In genomic region chr9:96020300-96020821, GRCh38 we compare ENCODE assay signal across 9 cellular contexts.
DNase-seq lines count a peak whose midpoint lies in the region.
"Had no signal": no experiment of that assay in that cellular context is flagged by ENCODE, and none has a peak within 500 bp of the region (broad histone marks: within the 10 kb centered on the region; RNA-seq: fewer than 3 reads in every experiment).

No MANE protein-coding gene starts in this region.

- H3K4me3 ChIP-seq in GM23248 (peak overlapping the region; percentile 78), iPS-18a (ENCODE audit: low read length) (peak overlapping the region; percentile 61), skeletal muscle tissue (ENCODE audit: low read length in 3 of 3) (peak overlapping the region; percentile 51 to 63 (median 61))

- H3K36me3 ChIP-seq in GM23248 (ENCODE audit: low read depth) (no peaks in the 10 kb centered on the region), iPS-18a (ENCODE audit: control insufficient read depth, low read depth, low read length) (peaks cover 4% of the 10 kb centered on the region), skeletal muscle tissue (ENCODE audit: control insufficient read depth in 3 of 3, insufficient read depth in 3 of 3, low read length in 3 of 3) (peaks cover 3 to 8% (median 4%) of the 10 kb centered on the region in 3 donors)

- H3K9me3 ChIP-seq in GM23248 (ENCODE audit: low read depth) = no peaks in the 10 kb centered on the region
- no peaks in the 10 kb centered on the region for H3K9me3 ChIP-seq in iPS-18a (ENCODE audit: control insufficient read depth, low read depth, low read length)
- no peaks in the 10 kb centered on the region for H3K9me3 ChIP-seq in skeletal muscle tissue (ENCODE audit: control insufficient read depth in 3 of 3, low read length in 3 of 3)

- H3K4me1 Mint-ChIP-seq in activated T-helper 2 cell treated with anti-CD3 and anti-CD28 coated beads, Interferon-gamma antibody, Interleukin-2, Interleukin-4, amounts not matched to agents 10 μg/mL and 5 μg/mL and 100 μg/mL, durations not matched to agents 14 hours and 24 hours and 36 hours (ENCODE audit: low read depth) = peaks cover 73% of the 10 kb centered on the region

- peak overlapping the region; percentile 67 for H3K4me3 Mint-ChIP-seq in activated T-helper 2 cell treated with anti-CD3 and anti-CD28 coated beads, Interferon-gamma antibody, Interleukin-2, Interleukin-4, amounts not matched to agents 10 μg/mL and 5 μg/mL and 100 μg/mL, durations not matched to agents 14 hours and 24 hours and 36 hours (ENCODE audit: low read depth)

- H4K20me1 ChIP-seq in GM23248 (ENCODE audit: insufficient read depth) = no peaks in the 10 kb centered on the region; the same call in 1 of the 2 replicates

- WGBS in GM23248 (ENCODE audit: low coverage in 1 of 2, low lambda C conversion rate in 2 of 2, missing lambda C conversion rate in 2 of 2), 2 experiments = 63 to 64% methylated on average over 13 of the region's 13 CpGs

- H3K9ac ChIP-seq in GM23248 (no peak overlapping the region), iPS-18a (ENCODE audit: low read length) (peak overlapping the region; percentile 11), skeletal muscle tissue (ENCODE audit: low read depth in 1 of 3, low read length in 3 of 3) (peak overlapping the region; percentile 51 to 70 (median 69))
- H3K9ac ChIP-seq: KMS-11 had no signal

- H2AFZ ChIP-seq in GM23248 = peak overlapping the region; percentile 67; the same call in 1 of the 2 replicates

- intact Hi-C loops in activated T-helper 2 cell treated with anti-CD3 and anti-CD28 coated beads, Interferon-gamma antibody, Interleukin-2, Interleukin-4, amounts not matched to agents 10 μg/mL and 5 μg/mL and 100 μg/mL, durations not matched to agents 14 hours and 24 hours and 36 hours (cut with micrococcal nuclease) = loop anchor here (5.0 kb wide), 1 partner anchor 37 kb away; no protein-coding TSS in a partner anchor

- no peaks in the 10 kb centered on the region for H3K9me2 ChIP-seq in GM23248 (ENCODE audit: insufficient read depth)

- in situ Hi-C loops in GM23248 (cut with MboI) = no loop called here

- no peak overlapping the region for H3K27ac ChIP-seq in GM23248
- no peak overlapping the region for H3K27ac ChIP-seq in iPS-18a (ENCODE audit: low read length)
- no peak overlapping the region for H3K27ac ChIP-seq in skeletal muscle tissue (ENCODE audit: low read depth, low read length)
- H3K27ac ChIP-seq: KMS-11 had no signal

- no peaks in the 10 kb centered on the region for H3K9me3 Mint-ChIP-seq in activated T-helper 2 cell treated with anti-CD3 and anti-CD28 coated beads, Interferon-gamma antibody, Interleukin-2, Interleukin-4, amounts not matched to agents 10 μg/mL and 5 μg/mL and 100 μg/mL, durations not matched to agents 14 hours and 24 hours and 36 hours

- H3K27me3 ChIP-seq in GM23248 (replicated peaks; ENCODE audit: insufficient read depth) (peaks cover 46% of the 10 kb centered on the region), iPS-18a (ENCODE audit: control insufficient read depth, insufficient read depth, low read length) (peaks cover 67% of the 10 kb centered on the region), skeletal muscle tissue (ENCODE audit: control insufficient read depth in 3 of 3, insufficient read depth in 3 of 3, low read length in 3 of 3) (peaks cover 26 to 51% (median 40%) of the 10 kb centered on the region in 3 donors)

- peak overlapping the region; percentile 90 for H3K4me2 ChIP-seq in GM23248 (ENCODE audit: unreplicated experiment)
- H3K4me2 ChIP-seq: KMS-11 had no signal

- no peaks in the 10 kb centered on the region for H3K27me3 Mint-ChIP-seq in activated T-helper 2 cell treated with anti-CD3 and anti-CD28 coated beads, Interferon-gamma antibody, Interleukin-2, Interleukin-4, amounts not matched to agents 10 μg/mL and 5 μg/mL and 100 μg/mL, durations not matched to agents 14 hours and 24 hours and 36 hours (ENCODE audit: low read depth)

- peak overlapping the region; percentile 91 for H3K27ac Mint-ChIP-seq in activated T-helper 2 cell treated with anti-CD3 and anti-CD28 coated beads, Interferon-gamma antibody, Interleukin-2, Interleukin-4, amounts not matched to agents 10 μg/mL and 5 μg/mL and 100 μg/mL, durations not matched to agents 14 hours and 24 hours and 36 hours

- H3K4me1 ChIP-seq in GM23248 (ENCODE audit: insufficient read depth) (no peaks in the 10 kb centered on the region), iPS-18a (ENCODE audit: control insufficient read depth, low read depth, low read length) (peaks cover 8% of the 10 kb centered on the region), skeletal muscle tissue (ENCODE audit: control insufficient read depth in 3 of 3, insufficient read depth in 3 of 3, low read length in 3 of 3) (peaks cover 11 to 15% (median 12%) of the 10 kb centered on the region in 3 donors)

- no peaks in the 10 kb centered on the region for H3K79me2 ChIP-seq in GM23248 (ENCODE audit: insufficient read depth)

- DNase-seq in GM23248 = no peak
- DNase-seq in activated T-helper 2 cell treated with anti-CD3 and anti-CD28 coated beads, Interferon-gamma antibody, Interleukin-2, Interleukin-4, amounts not matched to agents 10 μg/mL and 5 μg/mL and 100 μg/mL, durations not matched to agents 14 hours and 24 hours and 36 hours (ENCODE audit: low spot score) = no peak
- DNase-seq in C1 segment of cervical spinal cord (lab: John Stamatoyannopoulos, UW) = no peak
- no peak for DNase-seq in KG1 (lab: John Stamatoyannopoulos, UW)
- DNase-seq in hippocampal formation (lab: John Stamatoyannopoulos, UW) = no peak
- DNase-seq in NCI-H187 treated with DMSO at 0.1 percent for 48 hours (lab: John Stamatoyannopoulos, UW) = no peak

- H3K36me3 Mint-ChIP-seq in activated T-helper 2 cell treated with anti-CD3 and anti-CD28 coated beads, Interferon-gamma antibody, Interleukin-2, Interleukin-4, amounts not matched to agents 10 μg/mL and 5 μg/mL and 100 μg/mL, durations not matched to agents 14 hours and 24 hours and 36 hours (ENCODE audit: low read depth) = peaks cover 9% of the 10 kb centered on the region

- no peaks in the 10 kb centered on the region; the same call in 1 of the 2 replicates for H3F3A ChIP-seq in GM23248 (ENCODE audit: insufficient read depth)
